1 cellular context compared by ENCODE assay signal in the genomic region with DNA sequence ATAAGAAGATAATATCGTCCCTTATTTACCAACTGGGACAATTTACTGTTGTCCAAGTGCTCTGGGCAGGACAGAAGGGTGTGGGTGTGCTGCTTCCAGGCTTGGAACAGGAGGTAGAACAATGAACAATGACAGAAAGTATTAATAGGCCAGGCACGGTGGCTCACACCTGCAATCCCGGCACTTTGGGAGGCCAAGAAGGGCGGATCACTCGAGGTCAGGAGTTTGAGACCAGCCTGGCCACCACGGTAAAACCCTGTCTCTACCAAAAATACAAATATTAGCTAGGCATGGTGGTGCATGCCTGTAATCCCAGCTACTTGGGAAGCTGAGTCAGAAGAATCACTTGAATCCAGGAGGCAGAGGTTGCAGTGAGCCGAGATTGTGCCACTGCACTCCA.
A peak's percentile ranks its signal among the peaks of the same experiment; 100 is the strongest.
TF ChIP-seq lines count a peak whose summit lies in the region.

No MANE protein-coding gene starts in this region.

TF ChIP-seq in HEK293, 187 proteins besides CTCF, POLR2A, EP300 and RAD21:
- TF ChIP-seq ZNF214 (tag by site-specific recombination; IDR thresholded peaks at IDR 0.05; ENCODE audit: borderline replicate concordance) (no peak), SETDB1 (IDR thresholded peaks at IDR 0.05; ENCODE audit: insufficient read length, low read length) (no peak), ZNF266 (tag by site-specific recombination; IDR thresholded peaks at IDR 0.05; ENCODE audit: low read depth) (no peak), OSR2 (tag by site-specific recombination; IDR thresholded peaks at IDR 0.05) (peak; percentile 33; the same call in 1 of the 2 replicates), ZBTB7A (tag by site-specific recombination; IDR thresholded peaks at IDR 0.05; ENCODE audit: low read depth) (no peak), ZNF211 (tag by site-specific recombination; IDR thresholded peaks at IDR 0.05; ENCODE audit: low read depth) (no peak)
- TF ChIP-seq, protein P1, sequence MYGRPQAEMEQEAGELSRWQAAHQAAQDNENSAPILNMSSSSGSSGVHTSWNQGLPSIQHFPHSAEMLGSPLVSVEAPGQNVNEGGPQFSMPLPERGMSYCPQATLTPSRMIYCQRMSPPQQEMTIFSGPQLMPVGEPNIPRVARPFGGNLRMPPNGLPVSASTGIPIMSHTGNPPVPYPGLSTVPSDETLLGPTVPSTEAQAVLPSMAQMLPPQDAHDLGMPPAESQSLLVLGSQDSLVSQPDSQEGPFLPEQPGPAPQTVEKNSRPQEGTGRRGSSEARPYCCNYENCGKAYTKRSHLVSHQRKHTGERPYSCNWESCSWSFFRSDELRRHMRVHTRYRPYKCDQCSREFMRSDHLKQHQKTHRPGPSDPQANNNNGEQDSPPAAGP (tag by site-specific recombination; IDR thresholded peaks at IDR 0.05): peak; percentile 73
